18 cellular contexts compared by ENCODE assay signal in genomic region chr6:35723587-35723986, GRCh38. TPM values are rescaled to one million over a fixed set of nuclear protein-coding genes. Genes with fewer than 3 reads are reported as not detected.
DNase-seq lines count a peak whose midpoint lies in the region; ATAC-seq, FAIRE-seq and TF ChIP-seq lines count a peak whose summit lies in the region.
"Had no signal": no experiment of that assay in that cellular context is flagged by ENCODE, and none has a peak within 500 bp of the region (broad histone marks: within the 10 kb centered on the region; RNA-seq: fewer than 3 reads in every experiment).

No MANE protein-coding gene starts in this region.

- TF ChIP-seq RAD21 in HepG2 (CRISPR knock-in tag; IDR thresholded peaks at IDR 0.05), result no peak

- peak overlapping the region; percentile 56 for H3K27ac Mint-ChIP-seq in T-helper 17 cell

- H3K79me2 ChIP-seq in HepG2 (ENCODE audit: insufficient read depth, low read length), result no peaks in the 10 kb centered on the region

- H3K27me3 ChIP-seq in HepG2 (ENCODE audit: control insufficient read depth in 1 of 2, insufficient read depth in 2 of 2, low read length in 2 of 2) (no peaks in the 10 kb centered on the region; a peak in 1 of 5 replicates), stomach (no peaks in the 10 kb centered on the region)

- no peak overlapping the region for H3K4me3 Mint-ChIP-seq in T-helper 17 cell

- in situ Hi-C loops in HepG2 (cut with HindIII; ENCODE audit: extremely low pct_ligation_motif_present, low pct_unique_long_range_greater_than_20kb), result no loop called here

- POLR2A ChIA-PET in HepG2 (lab: Yijun Ruan, JAX), result interaction anchor here (1.0 kb wide), 1 partner anchor 9 kb away, joined by 4 read pairs; no protein-coding TSS in a partner anchor

- TF ChIP-seq EP300 in HepG2 (IDR thresholded peaks at IDR 0.05; ENCODE audit: low read depth in 2 of 2, low read length in 2 of 2), result no peak
- TF ChIP-seq EP300 in HepG2 (CRISPR knock-in tag; IDR thresholded peaks at IDR 0.05; ENCODE audit: borderline replicate concordance), result no peak
- TF ChIP-seq EP300 in stomach (IDR thresholded peaks at IDR 0.05), result no peak

- BruUV-seq in HepG2 (replicated peaks; lab: Mats Ljungman, UMichigan), result no TSS peak

- CTCF ChIA-PET in HepG2 (lab: Yijun Ruan, JAX; ENCODE audit: low intra/inter-chr PET ratio, low total read pairs), result no interaction called here

- no peaks in the 10 kb centered on the region for H4K20me1 ChIP-seq in HepG2 (ENCODE audit: insufficient read depth, low read length)

- no peaks in the 10 kb centered on the region for H3K27me3 Mint-ChIP-seq in T-helper 17 cell

- H3K4me1 ChIP-seq in HepG2 (ENCODE audit: insufficient read depth, low read length) (peaks cover 77% of the 10 kb centered on the region), stomach (peaks cover 75 to 96% (median 92%) of the 10 kb centered on the region in 4 donors)

- peaks cover 3% of the 10 kb centered on the region for H3K36me3 Mint-ChIP-seq in T-helper 17 cell (ENCODE audit: low read depth)

- H3K4me1 Mint-ChIP-seq in T-helper 17 cell, result peaks cover 68% of the 10 kb centered on the region

- no peak for TF ChIP-seq CTCF in C4-2B (conservative IDR thresholded peaks at IDR 0.05)
- TF ChIP-seq CTCF in HepG2 (CRISPR knock-in tag; IDR thresholded peaks at IDR 0.05), result no peak
- TF ChIP-seq CTCF in stomach (IDR thresholded peaks at IDR 0.05), result no peak

- H3K4me2 ChIP-seq in HepG2 (ENCODE audit: low read depth, low read length), result 0 out of 2 replicates have a peak overlapping the region, but pooled peaks have one; percentile 9

- FAIRE-seq in HepG2 (lab: Jason Lieb, UNC), result no peak
- FAIRE-seq: GM12878, urothelium cell line had no signal

- H2AFZ ChIP-seq in HepG2 (ENCODE audit: low read length), result no peak overlapping the region

- H3K27ac ChIP-seq in C4-2B, result peak overlapping the region; percentile 98
- no peak overlapping the region for H3K27ac ChIP-seq in HepG2 (ENCODE audit: extremely low read length, insufficient read depth, low read length)
- H3K27ac ChIP-seq in stomach, result peak overlapping the region in 4 of 5 donors; percentile 100

- WGBS in HepG2 (ENCODE audit: low lambda C conversion rate), result 83% methylated on average over 2 of the region's 2 CpGs
- 85 to 96% (median 93%) methylated on average over 2 of the region's 2 CpGs for WGBS in stomach, 5 donors

- DNase-seq in T-helper 17 cell, result no peak
- no peak for DNase-seq in HepG2 (ENCODE audit: low spot score)
- no peak for DNase-seq in stomach
- no peak for DNase-seq in COLO829 (ENCODE audit: low spot score)
- DNase-seq in islet precursor cell, result no peak
- DNase-seq in HPDE6-E6E7 (ENCODE audit: extremely low spot score), result no peak
- DNase-seq: activated T-cell treated with anti-CD3 and anti-CD28 coated beads, Interleukin-2, amount 50 U/mL, for 48 hours; NCI-H1436; NCI-H510A treated with DMSO at 0.1 percent for 48 hours had no signal

- intact Hi-C loops in HepG2 (cut with micrococcal nuclease; ENCODE audit: unreplicated experiment) (no loop called here), stomach (cut with DNase I; ENCODE audit: low total_unique reads) (no loop called here)

- no peak overlapping the region for H3K9ac ChIP-seq in HepG2 (ENCODE audit: insufficient read depth, low read depth, low read length)

- ATAC-seq in T-helper 17 cell (no peak), HepG2 (no peak), GM18870 (IDR thresholded peaks at IDR 0.05; ENCODE audit: unreplicated experiment) (no peak)
- ATAC-seq: GM12878 had no signal

- H3K9me3 ChIP-seq in T-helper 17 cell (ENCODE audit: control insufficient read depth, low read length, poor library complexity, severe bottlenecking), result no peaks in the 10 kb centered on the region
- no peaks in the 10 kb centered on the region for H3K9me3 ChIP-seq in HepG2 (ENCODE audit: low read length)
- H3K9me3 ChIP-seq in stomach, result no peaks in the 10 kb centered on the region

- H3K4me3 ChIP-seq in HepG2 (replicated peaks in 1 of 3; ENCODE audit: insufficient read depth in 1 of 3, low read depth in 2 of 3, low read length in 3 of 3) (no peak overlapping the region), stomach (no peak overlapping the region)
- H3K4me3 ChIP-seq: GM12878 had no signal

- H3K36me3 ChIP-seq in HepG2 (replicated peaks in 1 of 2; ENCODE audit: control insufficient read depth in 1 of 2, insufficient read depth in 2 of 2, low read length in 2 of 2) (no peaks in the 10 kb centered on the region), stomach (no peaks in the 10 kb centered on the region)

- no peak for TF ChIP-seq POLR2A in HepG2 (IDR thresholded peaks at IDR 0.05; ENCODE audit: insufficient read depth in 1 of 2, low read depth in 2 of 2, low read length in 2 of 2)
- no peak for TF ChIP-seq POLR2A in stomach (IDR thresholded peaks at IDR 0.05)

RNA-seq across cellular contexts. Expression of gene ARMC12, which starts 13.2 kb away (rescaled TPM):
- 1 to 10 TPM in 1 of 2 donors, under 1 TPM in 1; 0.78 to 1.2 TPM for total RNA-seq in T-helper 17 cell
- not detected in 2 replicates for total RNA-seq in HepG2 (2016; rRNA removed; fragmentation: Illumina TruSeq; extraction: Trizol)
- not detected in 2 replicates for total RNA-seq in HepG2 (2016; cell fraction: cytosol; rRNA removed; fragmentation: Illumina TruSeq; extraction: Trizol; ENCODE audit: low read depth)
- total RNA-seq in HepG2 (2016; cell fraction: insoluble cytoplasmic fraction; rRNA removed; fragmentation: Illumina TruSeq; extraction: Trizol), result 0.17 TPM in 1 of 2 replicates, not detected in the other
- total RNA-seq in HepG2 (2016; cell fraction: membrane; rRNA removed; fragmentation: Illumina TruSeq; extraction: Trizol), result not detected in 2 replicates
- not detected in 2 replicates for total RNA-seq in HepG2 (2016; cell fraction: nucleus; rRNA removed; fragmentation: Illumina TruSeq; extraction: Trizol)
- 1.3 and 1.4 TPM in 2 replicates for polyA plus RNA-seq in HepG2 (2011; rRNA removed)
- 0.71 and 1.0 TPM in 2 replicates for polyA plus RNA-seq in HepG2 (2011; cell fraction: cytosol; rRNA removed)
- 4.4 and 4.7 TPM in 2 replicates for polyA plus RNA-seq in HepG2 (2011; cell fraction: nucleus; rRNA removed)
- polyA plus RNA-seq in HepG2 (2012), result 0.15 and 0.76 TPM in 2 replicates
- polyA plus RNA-seq in HepG2 (2016; cell fraction: cytosol; fragmentation: Illumina TruSeq; extraction: Trizol; ENCODE audit: low read depth), result 0.15 TPM in 1 of 2 replicates, not detected in the other
- polyA plus RNA-seq in HepG2 (2016; cell fraction: insoluble cytoplasmic fraction; fragmentation: Illumina TruSeq; extraction: Trizol; ENCODE audit: low read depth), result not detected in 2 replicates
- polyA plus RNA-seq in HepG2 (2016; cell fraction: membrane; fragmentation: Illumina TruSeq; extraction: Trizol; ENCODE audit: low read depth), result not detected in 2 replicates
- 0.47 TPM in 1 of 2 replicates, not detected in the other for polyA plus RNA-seq in HepG2 (2016; cell fraction: nucleus; fragmentation: Illumina TruSeq; extraction: Trizol; ENCODE audit: insufficient read depth, low read depth)
- polyA minus RNA-seq in HepG2 (2011; rRNA and poly(A)+ RNA removed; ENCODE audit: low replicate concordance), result 0.21 and 0.38 TPM in 2 replicates
- polyA minus RNA-seq in HepG2 (2011; cell fraction: cytosol; rRNA and poly(A)+ RNA removed), result not detected in 2 replicates
- 1.2 TPM in 1 of 2 replicates, not detected in the other for polyA minus RNA-seq in HepG2 (2011; cell fraction: nucleus; rRNA and poly(A)+ RNA removed)
- total RNA-seq in stomach, result not detected
- 1 to 10 TPM; 1.1 to 2.5 (median 2.0) TPM for polyA plus RNA-seq in stomach

RNA-seq across cellular contexts. Expression of gene FKBP5, which starts 34.9 kb away (rescaled TPM):
- total RNA-seq in T-helper 17 cell (10 to 100 TPM; 53.3 to 60.8 TPM), HepG2 (2016; rRNA removed; fragmentation: Illumina TruSeq; extraction: Trizol) (17.4 and 30.9 TPM in 2 replicates), stomach (100 to 1,000 TPM in 4 of 5 donors, 10 to 100 TPM in 1; 68.1 to 209 (median 168) TPM)
- 9.1 and 9.8 TPM in 2 replicates for total RNA-seq in HepG2 (2016; cell fraction: cytosol; rRNA removed; fragmentation: Illumina TruSeq; extraction: Trizol; ENCODE audit: low read depth)
- total RNA-seq in HepG2 (2016; cell fraction: insoluble cytoplasmic fraction; rRNA removed; fragmentation: Illumina TruSeq; extraction: Trizol), result 17.4 and 28.9 TPM in 2 replicates
- total RNA-seq in HepG2 (2016; cell fraction: membrane; rRNA removed; fragmentation: Illumina TruSeq; extraction: Trizol), result 15.6 and 16.6 TPM in 2 replicates
- 13.7 and 15.0 TPM in 2 replicates for total RNA-seq in HepG2 (2016; cell fraction: nucleus; rRNA removed; fragmentation: Illumina TruSeq; extraction: Trizol)
- polyA plus RNA-seq in HepG2 (2011; rRNA removed) (6.9 and 8.0 TPM in 2 replicates), stomach (10 to 100 TPM; 89.2 to 97.2 (median 91.1) TPM)
- polyA plus RNA-seq in HepG2 (2011; cell fraction: cytosol; rRNA removed), result 4.0 and 5.9 TPM in 2 replicates
- 2.9 and 3.5 TPM in 2 replicates for polyA plus RNA-seq in HepG2 (2011; cell fraction: nucleus; rRNA removed)
- polyA plus RNA-seq in HepG2 (2012), result 13.9 and 16.1 TPM in 2 replicates
- polyA plus RNA-seq in HepG2 (2016; cell fraction: cytosol; fragmentation: Illumina TruSeq; extraction: Trizol; ENCODE audit: low read depth), result 2.6 and 2.8 TPM in 2 replicates
- polyA plus RNA-seq in HepG2 (2016; cell fraction: insoluble cytoplasmic fraction; fragmentation: Illumina TruSeq; extraction: Trizol; ENCODE audit: low read depth), result 46.6 and 52.0 TPM in 2 replicates
- 10.4 and 11.9 TPM in 2 replicates for polyA plus RNA-seq in HepG2 (2016; cell fraction: membrane; fragmentation: Illumina TruSeq; extraction: Trizol; ENCODE audit: low read depth)
- 24.1 and 24.8 TPM in 2 replicates for polyA plus RNA-seq in HepG2 (2016; cell fraction: nucleus; fragmentation: Illumina TruSeq; extraction: Trizol; ENCODE audit: insufficient read depth, low read depth)
- 4.5 and 8.4 TPM in 2 replicates for polyA minus RNA-seq in HepG2 (2011; rRNA and poly(A)+ RNA removed; ENCODE audit: low replicate concordance)
- polyA minus RNA-seq in HepG2 (2011; cell fraction: cytosol; rRNA and poly(A)+ RNA removed), result 6.9 and 7.1 TPM in 2 replicates
- 7.6 and 10.1 TPM in 2 replicates for polyA minus RNA-seq in HepG2 (2011; cell fraction: nucleus; rRNA and poly(A)+ RNA removed)

RNA-seq across cellular contexts. Expression of gene CLPSL2, which starts 52.8 kb away (rescaled TPM):
- not detected for total RNA-seq in T-helper 17 cell
- total RNA-seq in HepG2 (2016; rRNA removed; fragmentation: Illumina TruSeq; extraction: Trizol), result not detected in 2 replicates
- not detected in 2 replicates for total RNA-seq in HepG2 (2016; cell fraction: cytosol; rRNA removed; fragmentation: Illumina TruSeq; extraction: Trizol; ENCODE audit: low read depth)
- total RNA-seq in HepG2 (2016; cell fraction: insoluble cytoplasmic fraction; rRNA removed; fragmentation: Illumina TruSeq; extraction: Trizol), result not detected in 2 replicates
- not detected in 2 replicates for total RNA-seq in HepG2 (2016; cell fraction: membrane; rRNA removed; fragmentation: Illumina TruSeq; extraction: Trizol)
- not detected in 2 replicates for total RNA-seq in HepG2 (2016; cell fraction: nucleus; rRNA removed; fragmentation: Illumina TruSeq; extraction: Trizol)
- polyA plus RNA-seq in HepG2 (2011; rRNA removed), result not detected in 2 replicates
- polyA plus RNA-seq in HepG2 (2011; cell fraction: cytosol; rRNA removed), result not detected in 2 replicates
- polyA plus RNA-seq in HepG2 (2011; cell fraction: nucleus; rRNA removed), result not detected in 2 replicates
- not detected in 2 replicates for polyA plus RNA-seq in HepG2 (2012)
- not detected in 2 replicates for polyA plus RNA-seq in HepG2 (2016; cell fraction: cytosol; fragmentation: Illumina TruSeq; extraction: Trizol; ENCODE audit: low read depth)
- polyA plus RNA-seq in HepG2 (2016; cell fraction: insoluble cytoplasmic fraction; fragmentation: Illumina TruSeq; extraction: Trizol; ENCODE audit: low read depth), result not detected in 2 replicates
- not detected in 2 replicates for polyA plus RNA-seq in HepG2 (2016; cell fraction: membrane; fragmentation: Illumina TruSeq; extraction: Trizol; ENCODE audit: low read depth)
- not detected in 2 replicates for polyA plus RNA-seq in HepG2 (2016; cell fraction: nucleus; fragmentation: Illumina TruSeq; extraction: Trizol; ENCODE audit: insufficient read depth, low read depth)
- polyA minus RNA-seq in HepG2 (2011; rRNA and poly(A)+ RNA removed; ENCODE audit: low replicate concordance), result not detected in 2 replicates
- polyA minus RNA-seq in HepG2 (2011; cell fraction: cytosol; rRNA and poly(A)+ RNA removed), result not detected in 2 replicates
- not detected in 2 replicates for polyA minus RNA-seq in HepG2 (2011; cell fraction: nucleus; rRNA and poly(A)+ RNA removed)
- total RNA-seq in stomach, result not detected
- not detected for polyA plus RNA-seq in stomach
- total RNA-seq: Daoy; kidney epithelial cell; myocyte; T-helper 1 cell treated with Interleukin-12 subunit alpha and Interleukin-12 subunit beta and Interleukin-4 antibody, amounts not matched to agents 30 ng/mL and 1 ng/mL, for 36 hours had no signal
- polyA plus RNA-seq: BJ had no signal

RNA-seq across cellular contexts. Expression of gene CLPSL1, which starts 57.2 kb away (rescaled TPM):
- total RNA-seq in T-helper 17 cell, result not detected
- not detected in 2 replicates for total RNA-seq in HepG2 (2016; rRNA removed; fragmentation: Illumina TruSeq; extraction: Trizol)
- total RNA-seq in HepG2 (2016; cell fraction: cytosol; rRNA removed; fragmentation: Illumina TruSeq; extraction: Trizol; ENCODE audit: low read depth), result not detected in 2 replicates
- not detected in 2 replicates for total RNA-seq in HepG2 (2016; cell fraction: insoluble cytoplasmic fraction; rRNA removed; fragmentation: Illumina TruSeq; extraction: Trizol)
- not detected in 2 replicates for total RNA-seq in HepG2 (2016; cell fraction: membrane; rRNA removed; fragmentation: Illumina TruSeq; extraction: Trizol)
- total RNA-seq in HepG2 (2016; cell fraction: nucleus; rRNA removed; fragmentation: Illumina TruSeq; extraction: Trizol), result not detected in 2 replicates
- polyA plus RNA-seq in HepG2 (2011; rRNA removed), result not detected in 2 replicates
- polyA plus RNA-seq in HepG2 (2011; cell fraction: cytosol; rRNA removed), result not detected in 2 replicates
- polyA plus RNA-seq in HepG2 (2011; cell fraction: nucleus; rRNA removed), result not detected in 2 replicates
- polyA plus RNA-seq in HepG2 (2012), result not detected in 2 replicates
- not detected in 2 replicates for polyA plus RNA-seq in HepG2 (2016; cell fraction: cytosol; fragmentation: Illumina TruSeq; extraction: Trizol; ENCODE audit: low read depth)
- polyA plus RNA-seq in HepG2 (2016; cell fraction: insoluble cytoplasmic fraction; fragmentation: Illumina TruSeq; extraction: Trizol; ENCODE audit: low read depth), result not detected in 2 replicates
- polyA plus RNA-seq in HepG2 (2016; cell fraction: membrane; fragmentation: Illumina TruSeq; extraction: Trizol; ENCODE audit: low read depth), result not detected in 2 replicates
- polyA plus RNA-seq in HepG2 (2016; cell fraction: nucleus; fragmentation: Illumina TruSeq; extraction: Trizol; ENCODE audit: insufficient read depth, low read depth), result not detected in 2 replicates
- polyA minus RNA-seq in HepG2 (2011; rRNA and poly(A)+ RNA removed; ENCODE audit: low replicate concordance), result not detected in 2 replicates
- polyA minus RNA-seq in HepG2 (2011; cell fraction: cytosol; rRNA and poly(A)+ RNA removed), result not detected in 2 replicates
- not detected in 2 replicates for polyA minus RNA-seq in HepG2 (2011; cell fraction: nucleus; rRNA and poly(A)+ RNA removed)
- not detected for total RNA-seq in stomach
- polyA plus RNA-seq in stomach, result not detected
- total RNA-seq: Daoy; GM12878; kidney epithelial cell; myocyte; T-helper 1 cell treated with Interleukin-12 subunit alpha and Interleukin-12 subunit beta and Interleukin-4 antibody, amounts not matched to agents 30 ng/mL and 1 ng/mL, for 36 hours had no signal
- polyA plus RNA-seq: BJ, GM12878 had no signal
